Comparison of ENCODE assay signal across 11 cellular contexts in genomic region chr18:23337599-23338444, GRCh38.
DNase-seq lines count a peak whose midpoint lies in the region; ATAC-seq and TF ChIP-seq lines count a peak whose summit lies in the region.
"Had no signal": no experiment of that assay in that cellular context is flagged by ENCODE, and none has a peak within 500 bp of the region (broad histone marks: within the 10 kb centered on the region; RNA-seq: fewer than 3 reads in every experiment).

No MANE protein-coding gene starts in this region.

- H3K4me3 Mint-ChIP-seq in activated T-cell treated with anti-CD3 and anti-CD28 coated beads, Interleukin-2, amount 50 U/mL, for 4 hours, result no peak overlapping the region
- H3K4me3 Mint-ChIP-seq: B cell had no signal

- no peaks in the 10 kb centered on the region for H3K36me3 ChIP-seq in ectodermal cell (ENCODE audit: control insufficient read depth, insufficient read depth, low read length)
- H3K36me3 ChIP-seq: SJSA1 had no signal

- DNase-seq in activated T-cell treated with anti-CD3 and anti-CD28 coated beads, Interleukin-2, amount 50 U/mL, for 4 hours, result no peak
- no peak for DNase-seq in activated T-cell treated with anti-CD3 and anti-CD28 coated beads, Interleukin-2, amount 50 U/mL, for 1 hour
- DNase-seq in NCI-H2227 (lab: John Stamatoyannopoulos, UW; ENCODE audit: unreplicated experiment), result peak; percentile 93
- peak; percentile 33 for DNase-seq in stromal cell of bone marrow (ENCODE audit: low read depth)
- DNase-seq in foreskin fibroblast, result no peak
- DNase-seq: aorta had no signal

- no peak for TF ChIP-seq CTCF in foreskin fibroblast (IDR thresholded peaks at IDR 0.05; ENCODE audit: low read depth, low read length)

- H3K27ac ChIP-seq in ectodermal cell (ENCODE audit: insufficient read depth, low read depth, low read length, poor library complexity, severe bottlenecking), result peak overlapping the region; percentile 55
- H3K27ac ChIP-seq: SJSA1 had no signal

- peak; percentile 32 for ATAC-seq in activated T-cell treated with anti-CD3 and anti-CD28 coated beads, Interleukin-2, amount 50 U/mL, for 4 hours
- ATAC-seq in HG02840 (IDR thresholded peaks at IDR 0.05; ENCODE audit: low FRiP score, unreplicated experiment) (no peak), HG03045 (IDR thresholded peaks at IDR 0.05; ENCODE audit: unreplicated experiment) (no peak)

- H3K4me3 ChIP-seq in ectodermal cell (ENCODE audit: insufficient read depth, low read depth, low read length) (no peak overlapping the region), foreskin fibroblast (ENCODE audit: low read depth in 1 of 2, low read length in 2 of 2) (no peak overlapping the region)
- H3K4me3 ChIP-seq: SJSA1 had no signal

- H3K9me3 ChIP-seq in ectodermal cell (ENCODE audit: control insufficient read depth, low read length), result no peaks in the 10 kb centered on the region
- H3K9me3 ChIP-seq: SJSA1 had no signal

- H3K27me3 Mint-ChIP-seq in activated T-cell treated with anti-CD3 and anti-CD28 coated beads, Interleukin-2, amount 50 U/mL, for 4 hours (ENCODE audit: low read depth), result no peaks in the 10 kb centered on the region
- H3K27me3 Mint-ChIP-seq: B cell had no signal

- WGBS in ectodermal cell, 2 experiments, result 80 to 81% methylated on average over 2 to 3 of the region's 3 CpGs

- H3K4me1 ChIP-seq in ectodermal cell (ENCODE audit: control insufficient read depth, insufficient read depth, low read length), result no peaks in the 10 kb centered on the region
- H3K4me1 ChIP-seq: SJSA1 had no signal

- no peaks in the 10 kb centered on the region for H3K9me3 Mint-ChIP-seq in activated T-cell treated with anti-CD3 and anti-CD28 coated beads, Interleukin-2, amount 50 U/mL, for 4 hours

- H3K4me1 Mint-ChIP-seq in activated T-cell treated with anti-CD3 and anti-CD28 coated beads, Interleukin-2, amount 50 U/mL, for 4 hours (ENCODE audit: low read depth), result peaks cover 10% of the 10 kb centered on the region
- H3K4me1 Mint-ChIP-seq: B cell had no signal

- H3K27me3 ChIP-seq in ectodermal cell (ENCODE audit: control insufficient read depth, insufficient read depth, low read length, poor library complexity, severe bottlenecking), result no peaks in the 10 kb centered on the region
- H3K27me3 ChIP-seq: SJSA1 had no signal

- H3K36me3 Mint-ChIP-seq in activated T-cell treated with anti-CD3 and anti-CD28 coated beads, Interleukin-2, amount 50 U/mL, for 4 hours (ENCODE audit: insufficient read depth), result peaks cover 5% of the 10 kb centered on the region

Comparison
In these comparisons a context has a peak if more than half of its experiments do, and no peak if none do; other contexts are left out.
1. ATAC-seq: peak in activated T-cell treated with anti-CD3 and anti-CD28 coated beads, Interleukin-2, amount 50 U/mL, for 4 hours (2 of 2); none in HG02840 (single experiment) and HG03045 (single experiment).
2. DNase-seq: peak in NCI-H2227 (single experiment) and stromal cell of bone marrow (single experiment); none in activated T-cell treated with anti-CD3 and anti-CD28 coated beads, Interleukin-2, amount 50 U/mL, for 4 hours (single experiment), activated T-cell treated with anti-CD3 and anti-CD28 coated beads, Interleukin-2, amount 50 U/mL, for 1 hour (single experiment) and foreskin fibroblast (0 of 2).